ENCODE assay signal across 1 cellular context in genomic region chr2:55048925-55049793, GRCh38.
TF ChIP-seq lines count a peak whose summit lies in the region.

No MANE protein-coding gene starts in this region.

TF ChIP-seq in K562, 482 proteins besides CTCF, POLR2A, EP300 and RAD21 (continued from another document and continues in another):
- no peak for TF ChIP-seq RREB1 (CRISPR knock-in tag; IDR thresholded peaks at IDR 0.05)
- no peak; the same call in 1 of the 2 replicates for TF ChIP-seq TRIM25 (IDR thresholded peaks at IDR 0.05; ENCODE audit: borderline replicate concordance)
- no peak for TF ChIP-seq MLX (CRISPR knock-in tag; conservative IDR thresholded peaks at IDR 0.05)
- TF ChIP-seq CEBPZ (IDR thresholded peaks at IDR 0.05; ENCODE audit: borderline replicate concordance, low read depth, low read length), result no peak
- TF ChIP-seq RHOXF2B (CRISPR knock-in tag; conservative IDR thresholded peaks at IDR 0.05), result 0 out of 2 replicates have a peak, but pooled peaks have one; percentile 57
- TF ChIP-seq TCF7L2 (IDR thresholded peaks at IDR 0.05; ENCODE audit: low read depth, low read length), result no peak
- TF ChIP-seq NFATC3 (IDR thresholded peaks at IDR 0.05), result no peak
- TF ChIP-seq CREB3L1 (IDR thresholded peaks at IDR 0.05; ENCODE audit: borderline replicate concordance, low read depth), result peak; percentile 41; the same call in 1 of the 2 replicates
- no peak for TF ChIP-seq ZNF586 (CRISPR knock-in tag; conservative IDR thresholded peaks at IDR 0.05)
- TF ChIP-seq KDM2B (CRISPR knock-in tag; IDR thresholded peaks at IDR 0.05), result no peak
- peak; percentile 45 for TF ChIP-seq HNRNPLL (IDR thresholded peaks at IDR 0.05; ENCODE audit: low read depth, low read length, poor library complexity, severe bottlenecking)
- peak; percentile 47; the same call in 1 of the 2 replicates for TF ChIP-seq JUND (IDR thresholded peaks at IDR 0.05; ENCODE audit: borderline replicate concordance, low read depth, low read length)
- peak; percentile 12; the same call in 2 of the 3 replicates for TF ChIP-seq JUND (tag; IDR thresholded peaks at IDR 0.05; ENCODE audit: borderline replicate concordance, low read depth, low read length)
- TF ChIP-seq MYC (IDR thresholded peaks at IDR 0.05; ENCODE audit: low read depth, low read length), result peak; percentile 71; the same call in 1 of the 2 replicates
- peak; percentile 34; the same call in 1 of the 2 replicates for TF ChIP-seq MYC (CRISPR knock-in tag; IDR thresholded peaks at IDR 0.05; ENCODE audit: borderline replicate concordance, low read depth)
- TF ChIP-seq ATF2 (CRISPR knock-in tag; IDR thresholded peaks at IDR 0.05), result no peak
- peak; percentile 34; the same call in 1 of the 2 replicates for TF ChIP-seq ZNF511 (CRISPR knock-in tag; IDR thresholded peaks at IDR 0.05)
- TF ChIP-seq LEF1 (IDR thresholded peaks at IDR 0.05), result no peak
- no peak for TF ChIP-seq DLX4 (CRISPR knock-in tag; IDR thresholded peaks at IDR 0.05)
- peak; percentile 43 for TF ChIP-seq PCBP1 (IDR thresholded peaks at IDR 0.05; ENCODE audit: low read depth, low read length, poor library complexity, severe bottlenecking)
- TF ChIP-seq PHF8 (IDR thresholded peaks at IDR 0.05; ENCODE audit: borderline replicate concordance, low read length), result peak; percentile 38; the same call in 1 of the 2 replicates
- TF ChIP-seq ZEB2 (IDR thresholded peaks at IDR 0.05), result 0 out of 2 replicates have a peak, but pooled peaks have one; percentile 21
- TF ChIP-seq E2F4 (CRISPR knock-in tag; IDR thresholded peaks at IDR 0.05; ENCODE audit: low read depth), result 0 out of 2 replicates have a peak, but pooled peaks have one; percentile 1
- no peak for TF ChIP-seq MBD1 (CRISPR knock-in tag; IDR thresholded peaks at IDR 0.05)
- peak in 1 of 2 experiments; percentile 67; a peak in 1 of 4 replicates for TF ChIP-seq BCLAF1 (IDR thresholded peaks at IDR 0.05; ENCODE audit: borderline replicate concordance in 1 of 2, control insufficient read depth in 1 of 2, low read depth in 2 of 2, low read length in 1 of 2)
- no peak for TF ChIP-seq NR2F6 (CRISPR knock-in tag; IDR thresholded peaks at IDR 0.05)
- TF ChIP-seq ZNF174 (CRISPR knock-in tag; IDR thresholded peaks at IDR 0.05), result no peak
- TF ChIP-seq RUNX1 (IDR thresholded peaks at IDR 0.05; ENCODE audit: low read depth), result peak; percentile 68; the same call in 1 of the 2 replicates
- TF ChIP-seq C11orf30 (IDR thresholded peaks at IDR 0.05; ENCODE audit: low read depth), result no peak
